In the genomic region with DNA sequence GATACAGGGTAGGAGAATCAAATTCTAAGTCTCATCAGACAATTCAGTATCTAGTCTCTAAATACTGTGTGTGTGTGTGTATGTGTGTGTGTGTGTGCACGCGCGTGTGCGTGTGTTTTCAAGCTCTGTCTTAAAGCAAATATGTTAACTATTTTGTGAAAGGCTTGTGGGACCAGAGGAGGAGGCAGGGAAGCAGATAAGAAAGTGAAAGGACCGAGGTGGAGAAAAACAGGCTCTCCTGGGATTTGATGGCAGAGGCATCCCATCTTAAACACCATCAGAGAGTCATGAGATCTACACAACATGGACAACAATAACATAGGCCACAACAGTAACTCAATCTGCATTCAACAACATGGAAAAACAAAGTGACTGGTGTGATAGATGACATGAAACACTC, we compare ENCODE assay signal across 11 cellular contexts.
DNase-seq lines count a peak whose midpoint lies in the region; ATAC-seq, FAIRE-seq and TF ChIP-seq lines count a peak whose summit lies in the region.
"Had no signal": no experiment of that assay in that cellular context is flagged by ENCODE, and none has a peak within 500 bp of the region (broad histone marks: within the 10 kb centered on the region; RNA-seq: fewer than 3 reads in every experiment).

No MANE protein-coding gene starts in this region.

- CTCF ChIA-PET in K562 (lab: Yijun Ruan, JAX; ENCODE audit: low intra/inter-chr PET ratio), result no interaction called here

- H3K9ac ChIP-seq in K562 (ENCODE audit: insufficient read depth in 1 of 2, low read depth in 2 of 2, low read length in 2 of 2), result no peak overlapping the region

- WGBS in K562 (ENCODE audit: insufficient coverage, low coverage, missing lambda C conversion rate), result 71% methylated on average over 5 of the region's 5 CpGs

- ATAC-seq in K562 (no peak), GM18909 (IDR thresholded peaks at IDR 0.05; ENCODE audit: poor library complexity, unreplicated experiment) (no peak), HG03469 (IDR thresholded peaks at IDR 0.05; ENCODE audit: unreplicated experiment) (no peak), GM19035 (IDR thresholded peaks at IDR 0.05; ENCODE audit: unreplicated experiment) (no peak)
- ATAC-seq in naive thymus-derived CD8-positive, alpha-beta T cell, result no peak

- no peaks in the 10 kb centered on the region for H3K9me3 ChIP-seq in K562 (replicated peaks; ENCODE audit: control insufficient read depth, insufficient read depth, low read depth, low read length)

- H3K9me1 ChIP-seq in K562 (ENCODE audit: control insufficient read depth, insufficient read depth, low read length), result peaks cover 7% of the 10 kb centered on the region

- no peaks in the 10 kb centered on the region for H3K27me3 ChIP-seq in K562 (ENCODE audit: control insufficient read depth in 2 of 2, insufficient read depth in 2 of 2, low read length in 2 of 2)

- POLR2A ChIA-PET in K562 (lab: Yijun Ruan, JAX), result interaction anchor here (0.9 kb wide), 1 partner anchor 21 kb away, joined by 3 read pairs; no protein-coding TSS in a partner anchor
- POLR2A ChIA-PET in naive thymus-derived CD8-positive, alpha-beta T cell (lab: Charles Lee), result interaction anchor here (1.2 to 4.5 kb wide), 4 partner anchors 8 to 51 kb away, joined by 3 to 30 read pairs (median 6); no protein-coding TSS in a partner anchor

- no peak for TF ChIP-seq RAD21 in K562 (CRISPR knock-in tag; conservative IDR thresholded peaks at IDR 0.05 in 1 of 2, IDR thresholded peaks at IDR 0.05 in 1 of 2)

- no peak overlapping the region for H3K4me2 ChIP-seq in K562 (ENCODE audit: insufficient read depth, low read length)

- H3K4me1 ChIP-seq in K562 (replicated peaks in 1 of 2; ENCODE audit: control insufficient read depth in 2 of 2, insufficient read depth in 2 of 2, low read length in 2 of 2), result peaks cover 13 to 58% of the 10 kb centered on the region in 2 experiments

- intact Hi-C loops in K562 (cut with micrococcal nuclease), result no loop called here

- peaks cover 63 to 94% (median 93%) of the 10 kb centered on the region in 4 donors for H3K4me1 Mint-ChIP-seq in naive thymus-derived CD8-positive, alpha-beta T cell

- no peak overlapping the region for H3K27ac ChIP-seq in K562 (ENCODE audit: extremely low read depth, low read depth, low read length)
- H3K27ac ChIP-seq: epithelial cell of prostate, WERI-Rb-1 had no signal

- no TSS peak for BruUV-seq in K562 (replicated peaks; lab: Mats Ljungman, UMichigan)

- no peak overlapping the region for H2AFZ ChIP-seq in K562 (ENCODE audit: low read depth, low read length)

- in situ Hi-C loops in ACHN (cut with HindIII; ENCODE audit: low pct_ligation_motif_present, low pct_unique_long_range_greater_than_20kb, low sequenced_read_pairs), result no loop called here
- in situ Hi-C loops in K562 (cut with MboI), result no loop called here

- peak; percentile 19 for DNase-seq in ACHN
- no peak for DNase-seq in GM19239 (ENCODE audit: insufficient read length, low spot score)
- DNase-seq in K562 (ENCODE audit: extremely low read depth in 1 of 4, low spot score in 3 of 4), result no peak
- no peak for DNase-seq in naive thymus-derived CD8-positive, alpha-beta T cell
- DNase-seq in activated CD4-positive, CD25-positive, alpha-beta regulatory T cell (lab: John Stamatoyannopoulos, UW), result no peak
- DNase-seq: NCI-H510A, WERI-Rb-1 had no signal

- peak overlapping the region; percentile 80 to 98 (median 96) for H3K27ac Mint-ChIP-seq in naive thymus-derived CD8-positive, alpha-beta T cell

- peak overlapping the region; percentile 2 to 81 (median 72) for H3K4me3 Mint-ChIP-seq in naive thymus-derived CD8-positive, alpha-beta T cell

- no peak for TF ChIP-seq EP300 in K562 (IDR thresholded peaks at IDR 0.05; ENCODE audit: low read length)

- no peak overlapping the region for H3K4me3 ChIP-seq in K562

- H3K9me3 Mint-ChIP-seq in naive thymus-derived CD8-positive, alpha-beta T cell, result no peaks in the 10 kb centered on the region

- H3K79me2 ChIP-seq in K562 (ENCODE audit: control insufficient read depth, insufficient read depth, low read length), result peaks cover 95% of the 10 kb centered on the region

- TF ChIP-seq POLR2A in K562 (conservative IDR thresholded peaks at IDR 0.05), result no peak

- peaks cover 10% of the 10 kb centered on the region; the same call in 1 of the 3 replicates for H3K36me3 ChIP-seq in K562 (ENCODE audit: control insufficient read depth, insufficient read depth, low read length)
- H3K36me3 ChIP-seq: WERI-Rb-1 had no signal

- FAIRE-seq in GM19239 (lab: Jason Lieb, UNC), result peak; percentile 18
- no peak for FAIRE-seq in K562 (lab: Jason Lieb, UNC)

- no peak for TF ChIP-seq CTCF in K562 (IDR thresholded peaks at IDR 0.05 in 2 of 3, conservative IDR thresholded peaks at IDR 0.05 in 1 of 3; ENCODE audit: insufficient read depth in 2 of 3, low read depth in 1 of 3, low read length in 3 of 3)

- peaks cover 0 to 6% (median 0%) of the 10 kb centered on the region in 3 donors for H3K36me3 Mint-ChIP-seq in naive thymus-derived CD8-positive, alpha-beta T cell

- H3K27me3 Mint-ChIP-seq in naive thymus-derived CD8-positive, alpha-beta T cell, result no peaks in the 10 kb centered on the region

- H4K20me1 ChIP-seq in K562 (replicated peaks; ENCODE audit: control insufficient read depth, insufficient read depth, low read length), result peaks cover 11% of the 10 kb centered on the region; the same call in 1 of the 2 replicates

TF ChIP-seq in K562, 482 proteins besides CTCF, POLR2A, EP300 and RAD21:
- TF ChIP-seq MEIS2 (IDR thresholded peaks at IDR 0.05; ENCODE audit: partially characterized antibody) (peak; percentile 29), KDM1A (IDR thresholded peaks at IDR 0.05) (0 out of 4 replicates have a peak, but pooled peaks of 1 of the 2 experiments have one; percentile 22), ZNF57 (CRISPR knock-in tag; IDR thresholded peaks at IDR 0.05) (no peak), PBX2 (CRISPR knock-in tag; IDR thresholded peaks at IDR 0.05; ENCODE audit: low read depth) (no peak), PBX2 (tag; conservative IDR thresholded peaks at IDR 0.05; ENCODE audit: low read depth) (no peak; the same call in 1 of the 2 replicates)
TF ChIP-seq in K562: peak in this region for 2.
